Comparison of ENCODE assay signal across 9 cellular contexts in the genomic region with DNA sequence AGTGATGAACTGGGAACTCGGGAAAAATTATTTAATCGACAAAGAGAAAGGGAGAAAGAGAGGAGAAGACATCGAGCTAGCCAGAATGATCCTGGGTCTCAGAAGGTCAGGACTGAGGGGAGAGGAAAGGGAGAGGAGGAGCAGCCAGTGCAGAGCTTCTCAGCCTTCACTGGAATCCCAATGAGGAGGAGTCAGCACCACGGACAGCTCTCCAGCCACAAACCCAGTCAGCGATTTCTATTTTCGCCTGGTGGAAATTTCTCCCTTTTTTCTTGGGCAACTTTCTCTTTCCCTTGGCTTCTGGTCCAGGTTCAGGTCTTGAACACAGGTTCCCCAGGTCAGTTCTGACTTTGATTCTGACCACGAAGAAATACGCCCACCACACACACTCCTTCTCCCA. TPM values are rescaled to one million over a fixed set of nuclear protein-coding genes. Genes with fewer than 3 reads are reported as not detected.
DNase-seq lines count a peak whose midpoint lies in the region; ATAC-seq and TF ChIP-seq lines count a peak whose summit lies in the region.
"Had no signal": no experiment of that assay in that cellular context is flagged by ENCODE, and none has a peak within 500 bp of the region (broad histone marks: within the 10 kb centered on the region; RNA-seq: fewer than 3 reads in every experiment).

No MANE protein-coding gene starts in this region.

- ATAC-seq in SK-N-SH treated with all-trans-retinoic acid at 6 μM for 48 hours (no peak), heart right ventricle (peak in 3 of 8 donors; percentile 46 to 57 (median 48)), GM21737 (IDR thresholded peaks at IDR 0.05; ENCODE audit: unreplicated experiment) (no peak)

- no peak for TF ChIP-seq CTCF in heart right ventricle (IDR thresholded peaks at IDR 0.05)
- no peak for TF ChIP-seq CTCF in sigmoid colon (IDR thresholded peaks at IDR 0.05)
- no peak for TF ChIP-seq CTCF in stomach (IDR thresholded peaks at IDR 0.05)

- H3K4me3 ChIP-seq in heart right ventricle, result no peak overlapping the region
- no peak overlapping the region for H3K4me3 ChIP-seq in sigmoid colon
- H3K4me3 ChIP-seq in stomach, result no peak overlapping the region
- H3K4me3 ChIP-seq: BLaER1 had no signal

- H3K27ac ChIP-seq in heart right ventricle (no peak overlapping the region), sigmoid colon (no peak overlapping the region), stomach (no peak overlapping the region)
- H3K27ac ChIP-seq: BLaER1 had no signal

- no peak for TF ChIP-seq EP300 in sigmoid colon (IDR thresholded peaks at IDR 0.05)
- no peak for TF ChIP-seq EP300 in stomach (IDR thresholded peaks at IDR 0.05)

- DNase-seq in activated CD8-positive, alpha-beta memory T cell treated with anti-CD3 and anti-CD28 coated beads, Interleukin-2, amount 50 U/mL, for 48 hours, result peak; percentile 50
- DNase-seq in activated CD8-positive, alpha-beta memory T cell treated with anti-CD3 and anti-CD28 coated beads, Interleukin-2, amount 50 U/mL, for 4 hours, result no peak
- peak; percentile 29 to 32 for DNase-seq in heart right ventricle
- DNase-seq in stimulated activated CD8-positive, alpha-beta memory T cell treated with anti-CD3 and anti-CD28 coated beads, Interleukin-4, amount 100 ng/mL, for 48 hours, result peak; percentile 36
- DNase-seq in sigmoid colon, result no peak
- DNase-seq in stomach, result no peak

- H3K4me1 ChIP-seq in heart right ventricle (peaks cover 0 to 16% (median 5%) of the 10 kb centered on the region in 9 donors), sigmoid colon (peaks cover 0 to 14% (median 11%) of the 10 kb centered on the region in 4 donors), stomach (peaks cover 0 to 17% (median 9%) of the 10 kb centered on the region in 4 donors)
- H3K4me1 ChIP-seq: BLaER1 had no signal

- intact Hi-C loops in heart right ventricle (cut with DNase I) (loop anchor here in 1 of 10 donors (10.0 kb wide), 1 partner anchor 64 kb away; no protein-coding TSS in a partner anchor), sigmoid colon (cut with DNase I) (no loop called here), stomach (cut with DNase I; ENCODE audit: low total_unique reads) (no loop called here)

- H3K36me3 ChIP-seq in heart right ventricle (no peaks in the 10 kb centered on the region), sigmoid colon (no peaks in the 10 kb centered on the region), stomach (no peaks in the 10 kb centered on the region)
- H3K36me3 ChIP-seq: BLaER1 had no signal

- no peak for TF ChIP-seq POLR2A in sigmoid colon (IDR thresholded peaks at IDR 0.05)
- no peak for TF ChIP-seq POLR2A in stomach (IDR thresholded peaks at IDR 0.05)

- H3K27me3 ChIP-seq in heart right ventricle (peaks cover 5 to 52% (median 40%) of the 10 kb centered on the region in 7 donors), sigmoid colon (peaks cover 10 to 36% (median 26%) of the 10 kb centered on the region in 3 donors), stomach (peaks cover 14 to 71% (median 31%) of the 10 kb centered on the region in 3 donors)
- H3K27me3 ChIP-seq: BLaER1 had no signal

- 2 to 3% methylated on average over 8 of the region's 8 CpGs for WGBS in heart right ventricle, 2 donors
- 7 to 12% methylated on average over 8 of the region's 8 CpGs for WGBS in sigmoid colon, 2 donors
- 5 to 11% (median 8%) methylated on average over 8 of the region's 8 CpGs for WGBS in stomach, 5 donors

- H3K9me3 ChIP-seq in heart right ventricle, result no peaks in the 10 kb centered on the region
- peaks cover 0 to 2% (median 0%) of the 10 kb centered on the region in 4 donors for H3K9me3 ChIP-seq in sigmoid colon
- peaks cover 0 to 21% (median 6%) of the 10 kb centered on the region in 4 donors for H3K9me3 ChIP-seq in stomach
- H3K9me3 ChIP-seq: BLaER1 had no signal

TF ChIP-seq in SK-N-SH treated with all-trans-retinoic acid at 6 μM for 48 hours, 23 proteins besides CTCF, POLR2A, EP300 and RAD21:
- TF ChIP-seq, protein P1, sequence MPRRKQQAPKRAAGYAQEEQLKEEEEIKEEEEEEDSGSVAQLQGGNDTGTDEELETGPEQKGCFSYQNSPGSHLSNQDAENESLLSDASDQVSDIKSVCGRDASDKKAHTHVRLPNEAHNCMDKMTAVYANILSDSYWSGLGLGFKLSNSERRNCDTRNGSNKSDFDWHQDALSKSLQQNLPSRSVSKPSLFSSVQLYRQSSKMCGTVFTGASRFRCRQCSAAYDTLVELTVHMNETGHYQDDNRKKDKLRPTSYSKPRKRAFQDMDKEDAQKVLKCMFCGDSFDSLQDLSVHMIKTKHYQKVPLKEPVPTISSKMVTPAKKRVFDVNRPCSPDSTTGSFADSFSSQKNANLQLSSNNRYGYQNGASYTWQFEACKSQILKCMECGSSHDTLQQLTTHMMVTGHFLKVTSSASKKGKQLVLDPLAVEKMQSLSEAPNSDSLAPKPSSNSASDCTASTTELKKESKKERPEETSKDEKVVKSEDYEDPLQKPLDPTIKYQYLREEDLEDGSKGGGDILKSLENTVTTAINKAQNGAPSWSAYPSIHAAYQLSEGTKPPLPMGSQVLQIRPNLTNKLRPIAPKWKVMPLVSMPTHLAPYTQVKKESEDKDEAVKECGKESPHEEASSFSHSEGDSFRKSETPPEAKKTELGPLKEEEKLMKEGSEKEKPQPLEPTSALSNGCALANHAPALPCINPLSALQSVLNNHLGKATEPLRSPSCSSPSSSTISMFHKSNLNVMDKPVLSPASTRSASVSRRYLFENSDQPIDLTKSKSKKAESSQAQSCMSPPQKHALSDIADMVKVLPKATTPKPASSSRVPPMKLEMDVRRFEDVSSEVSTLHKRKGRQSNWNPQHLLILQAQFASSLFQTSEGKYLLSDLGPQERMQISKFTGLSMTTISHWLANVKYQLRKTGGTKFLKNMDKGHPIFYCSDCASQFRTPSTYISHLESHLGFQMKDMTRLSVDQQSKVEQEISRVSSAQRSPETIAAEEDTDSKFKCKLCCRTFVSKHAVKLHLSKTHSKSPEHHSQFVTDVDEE (CRISPR knock-in tag; IDR thresholded peaks at IDR 0.05), result peak; percentile 45; the same call in 1 of the 2 replicates
- TF ChIP-seq ZFP3 (CRISPR knock-in tag; IDR thresholded peaks at IDR 0.05), result 0 out of 2 replicates have a peak, but pooled peaks have one; percentile 35
- TF ChIP-seq ZC3H10 (CRISPR knock-in tag; IDR thresholded peaks at IDR 0.05), result no peak
- TF ChIP-seq, protein P2, sequence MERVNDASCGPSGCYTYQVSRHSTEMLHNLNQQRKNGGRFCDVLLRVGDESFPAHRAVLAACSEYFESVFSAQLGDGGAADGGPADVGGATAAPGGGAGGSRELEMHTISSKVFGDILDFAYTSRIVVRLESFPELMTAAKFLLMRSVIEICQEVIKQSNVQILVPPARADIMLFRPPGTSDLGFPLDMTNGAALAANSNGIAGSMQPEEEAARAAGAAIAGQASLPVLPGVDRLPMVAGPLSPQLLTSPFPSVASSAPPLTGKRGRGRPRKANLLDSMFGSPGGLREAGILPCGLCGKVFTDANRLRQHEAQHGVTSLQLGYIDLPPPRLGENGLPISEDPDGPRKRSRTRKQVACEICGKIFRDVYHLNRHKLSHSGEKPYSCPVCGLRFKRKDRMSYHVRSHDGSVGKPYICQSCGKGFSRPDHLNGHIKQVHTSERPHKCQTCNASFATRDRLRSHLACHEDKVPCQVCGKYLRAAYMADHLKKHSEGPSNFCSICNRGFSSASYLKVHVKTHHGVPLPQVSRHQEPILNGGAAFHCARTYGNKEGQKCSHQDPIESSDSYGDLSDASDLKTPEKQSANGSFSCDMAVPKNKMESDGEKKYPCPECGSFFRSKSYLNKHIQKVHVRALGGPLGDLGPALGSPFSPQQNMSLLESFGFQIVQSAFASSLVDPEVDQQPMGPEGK (CRISPR knock-in tag; IDR thresholded peaks at IDR 0.05; ENCODE audit: borderline replicate concordance), result no peak
- TF ChIP-seq PPARA (CRISPR knock-in tag; IDR thresholded peaks at IDR 0.05; ENCODE audit: borderline replicate concordance), result no peak

RNA-seq across cellular contexts. Expression of a gene that starts 1.6 kb away (rescaled TPM):
- total RNA-seq in heart right ventricle (1 to 10 TPM in 3 of 10 donors, under 1 TPM in 7; 0.08 to 4.0 (median 0.37) TPM), sigmoid colon (under 1 TPM in 3 of 4 donors, not detected in 1; 0.27 to 0.71 (median 0.28) TPM), stomach (1 to 10 TPM in 1 of 5 donors, not detected in 4; 1.1 TPM)
- polyA plus RNA-seq in heart right ventricle (under 1 TPM; 0.03 to 0.29 TPM), sigmoid colon (under 1 TPM in 1 of 3 donors, not detected in 2; 0.19 TPM), stomach (under 1 TPM in 2 of 3 donors, not detected in 1; 0.05 to 0.06 TPM)

Comparison
In these comparisons a context has a peak if more than half of its experiments do, and no peak if none do; other contexts are left out.
1. DNase-seq: peak in activated CD8-positive, alpha-beta memory T cell treated with anti-CD3 and anti-CD28 coated beads, Interleukin-2, amount 50 U/mL, for 48 hours (single experiment), heart right ventricle (2 of 2) and stimulated activated CD8-positive, alpha-beta memory T cell treated with anti-CD3 and anti-CD28 coated beads, Interleukin-4, amount 100 ng/mL, for 48 hours (single experiment); none in activated CD8-positive, alpha-beta memory T cell treated with anti-CD3 and anti-CD28 coated beads, Interleukin-2, amount 50 U/mL, for 4 hours (single experiment), sigmoid colon (single experiment) and stomach (single experiment).